ENCODE assay signal across 8 cellular contexts in genomic region chr10:6088721-6089333, GRCh38. TPM values are rescaled to one million over a fixed set of nuclear protein-coding genes. Genes with fewer than 3 reads are reported as not detected.
DNase-seq lines count a peak whose midpoint lies in the region; ATAC-seq and TF ChIP-seq lines count a peak whose summit lies in the region.

A gene with protein sequence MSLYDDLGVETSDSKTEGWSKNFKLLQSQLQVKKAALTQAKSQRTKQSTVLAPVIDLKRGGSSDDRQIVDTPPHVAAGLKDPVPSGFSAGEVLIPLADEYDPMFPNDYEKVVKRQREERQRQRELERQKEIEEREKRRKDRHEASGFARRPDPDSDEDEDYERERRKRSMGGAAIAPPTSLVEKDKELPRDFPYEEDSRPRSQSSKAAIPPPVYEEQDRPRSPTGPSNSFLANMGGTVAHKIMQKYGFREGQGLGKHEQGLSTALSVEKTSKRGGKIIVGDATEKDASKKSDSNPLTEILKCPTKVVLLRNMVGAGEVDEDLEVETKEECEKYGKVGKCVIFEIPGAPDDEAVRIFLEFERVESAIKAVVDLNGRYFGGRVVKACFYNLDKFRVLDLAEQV (plus strand): TSS chr10:6089034. CDS start chr10:6097066, 8,032 bp downstream.

- peaks cover 15% of the 10 kb centered on the region for H3K4me1 ChIP-seq in endocrine pancreas (ENCODE audit: control insufficient read depth, insufficient read depth, low read length)

- H3K9me3 Mint-ChIP-seq in Calu3 (ENCODE audit: low read depth, unreplicated experiment) = no peaks in the 10 kb centered on the region
- no peaks in the 10 kb centered on the region for H3K9me3 Mint-ChIP-seq in activated CD8-positive, alpha-beta memory T cell treated with anti-CD3 and anti-CD28 coated beads, Interleukin-2, amount 10 ng/mL, durations not matched to agents 7 days and 5 days (ENCODE audit: low read depth)

- H3K9me3 ChIP-seq in endocrine pancreas (ENCODE audit: control insufficient read depth, low read length) = no peaks in the 10 kb centered on the region

- H3K4me3 Mint-ChIP-seq in Calu3 (ENCODE audit: low read depth, unreplicated experiment) = peak within 1 kb of the TSS; percentile 85
- peak within 1 kb of the TSS; percentile 87 for H3K4me3 Mint-ChIP-seq in activated CD8-positive, alpha-beta memory T cell treated with anti-CD3 and anti-CD28 coated beads, Interleukin-2, amount 10 ng/mL, durations not matched to agents 7 days and 5 days

- intact Hi-C loops in Calu3 (cut with micrococcal nuclease; ENCODE audit: unreplicated experiment) = loop anchor here (5.0 kb wide), 1 partner anchor 77 kb away; no protein-coding TSS in a partner anchor

- peak within 1 kb of the TSS; percentile 90 for H3K4me3 ChIP-seq in endocrine pancreas (ENCODE audit: control insufficient read depth, insufficient read depth, low read length)

- CTCF ChIA-PET in Calu3 (lab: Charles Lee) = no interaction called here
- CTCF ChIA-PET in activated CD8-positive, alpha-beta memory T cell treated with anti-CD3 and anti-CD28 coated beads, Interleukin-2, amount 10 ng/mL, durations not matched to agents 7 days and 5 days (lab: Charles Lee) = interaction anchor here (1.0 to 8.3 kb wide), 11 partner anchors 9 to 313 kb away, joined by 3 to 246 read pairs (median 7); no protein-coding TSS in a partner anchor

- no peaks in the 10 kb centered on the region for H3K36me3 ChIP-seq in endocrine pancreas (ENCODE audit: control insufficient read depth, insufficient read depth, low read length)

- peaks cover 22% of the 10 kb centered on the region for H3K36me3 Mint-ChIP-seq in Calu3 (ENCODE audit: insufficient read depth, unreplicated experiment)
- H3K36me3 Mint-ChIP-seq in activated CD8-positive, alpha-beta memory T cell treated with anti-CD3 and anti-CD28 coated beads, Interleukin-2, amount 10 ng/mL, durations not matched to agents 7 days and 5 days = peaks cover 16% of the 10 kb centered on the region

- no TSS peak for BruUV-seq in Calu3 (replicated peaks; lab: Mats Ljungman, UMichigan)

- peak; percentile 84 for ATAC-seq in GM21360 (IDR thresholded peaks at IDR 0.05; ENCODE audit: unreplicated experiment)
- ATAC-seq in activated CD8-positive, alpha-beta memory T cell treated with anti-CD3 and anti-CD28 coated beads, Interleukin-2, amount 10 ng/mL, durations not matched to agents 7 days and 5 days = peak; percentile 84

- peak; percentile 93 for DNase-seq in Calu3
- peak; percentile 91 for DNase-seq in HT1080 (ENCODE audit: low read depth)
- DNase-seq in NOMO-1 (lab: John Stamatoyannopoulos, UW; ENCODE audit: unreplicated experiment in 2 of 2) = peak; percentile 92 to 95
- DNase-seq in activated CD8-positive, alpha-beta memory T cell treated with anti-CD3 and anti-CD28 coated beads, Interleukin-2, amount 10 ng/mL, durations not matched to agents 7 days and 5 days = peak; percentile 98
- DNase-seq in mesenteric fat pad (ENCODE audit: low spot score) = peak; percentile 99
- peak; percentile 98 for DNase-seq in stimulated activated CD8-positive, alpha-beta memory T cell treated with anti-CD3 and anti-CD28 coated beads, Interleukin-15, amount 100 ng/mL, for 24 hours (ENCODE audit: low read depth)

- H3K27me3 Mint-ChIP-seq in Calu3 (ENCODE audit: unreplicated experiment) = peaks cover 2% of the 10 kb centered on the region
- H3K27me3 Mint-ChIP-seq in activated CD8-positive, alpha-beta memory T cell treated with anti-CD3 and anti-CD28 coated beads, Interleukin-2, amount 10 ng/mL, durations not matched to agents 7 days and 5 days = no peaks in the 10 kb centered on the region

- H3K4me1 Mint-ChIP-seq in Calu3 (ENCODE audit: low read depth, unreplicated experiment) = peaks cover 43% of the 10 kb centered on the region
- H3K4me1 Mint-ChIP-seq in activated CD8-positive, alpha-beta memory T cell treated with anti-CD3 and anti-CD28 coated beads, Interleukin-2, amount 10 ng/mL, durations not matched to agents 7 days and 5 days = peaks cover 70% of the 10 kb centered on the region

- peak within 1 kb of the TSS; percentile 56 for H3K27ac Mint-ChIP-seq in Calu3 (ENCODE audit: unreplicated experiment)
- H3K27ac Mint-ChIP-seq in activated CD8-positive, alpha-beta memory T cell treated with anti-CD3 and anti-CD28 coated beads, Interleukin-2, amount 10 ng/mL, durations not matched to agents 7 days and 5 days = peak within 1 kb of the TSS; percentile 85

- H3K27me3 ChIP-seq in endocrine pancreas (ENCODE audit: control insufficient read depth, insufficient read depth, low read length) = no peaks in the 10 kb centered on the region

- peak within 1 kb of the TSS; percentile 96 for H3K9ac ChIP-seq in endocrine pancreas (ENCODE audit: control insufficient read depth, insufficient read depth, low read length)

- peak; percentile 100 for TF ChIP-seq CTCF in Calu3 (IDR thresholded peaks at IDR 0.05; ENCODE audit: unreplicated experiment)

RNA-seq across cellular contexts. Expression of the gene that starts here (rescaled TPM):
- total RNA-seq in Calu3 (2022) (133 and 139 TPM in 2 replicates), mesenteric fat pad (137 TPM)
- 46.4 and 49.6 TPM in 2 replicates for total RNA-seq in HT1080 (2014; rRNA removed; shearing (Covaris generic))
- 48.2 and 54.5 TPM in 2 replicates for polyA plus RNA-seq in HT1080 (2015; cell fraction: cytosol; rRNA removed)
- polyA plus RNA-seq in HT1080 (2015; cell fraction: nucleus; rRNA removed) = 95.8 and 118 TPM in 2 replicates
- total RNA-seq in activated CD8-positive, alpha-beta memory T cell treated with anti-CD3 and anti-CD28 coated beads, Interleukin-2, amount 10 ng/mL, durations not matched to agents 7 days and 5 days = 100 to 1,000 TPM; 205 to 267 TPM

Comparison
In these comparisons a context has a peak if more than half of its experiments do, and no peak if none do; other contexts are left out.
1. Peak in every context shown above with its lines: DNase-seq, ATAC-seq and H3K4me3 ChIP-seq.